ENCODE assay signal across 8 cellular contexts in the genomic region with DNA sequence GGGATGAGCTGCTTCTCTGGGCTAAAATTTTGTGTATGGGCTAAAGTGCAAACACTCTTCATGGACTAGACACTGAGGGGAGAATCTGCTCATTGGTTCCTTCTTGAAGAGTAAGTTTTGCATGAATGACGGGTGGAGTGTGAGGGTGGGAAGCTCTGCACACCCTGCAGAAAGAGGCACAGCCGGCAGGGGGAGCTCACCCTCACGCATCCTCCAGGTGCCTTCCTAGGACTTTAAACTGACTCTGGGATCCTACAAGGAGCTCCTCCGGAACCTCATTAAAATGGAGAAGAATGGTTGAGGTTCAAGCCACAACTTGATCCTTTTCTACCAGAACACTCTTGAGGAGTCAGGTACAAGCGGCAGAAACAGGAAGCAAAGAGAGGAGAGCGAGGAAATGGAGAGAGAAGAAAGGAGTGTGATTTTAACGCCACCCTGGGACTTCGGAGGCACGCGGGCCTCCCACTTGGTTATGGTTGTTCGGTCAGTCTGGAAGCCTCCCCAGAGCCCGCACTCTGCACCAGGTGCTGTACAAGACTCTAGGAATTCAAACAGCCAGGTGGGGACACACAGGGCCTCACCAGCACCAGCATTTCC.
DNase-seq lines count a peak whose midpoint lies in the region; ATAC-seq and TF ChIP-seq lines count a peak whose summit lies in the region.

No MANE protein-coding gene starts in this region.

- intact Hi-C loops in ascending aorta (cut with DNase I) (no loop called here), left colon (cut with DNase I, micrococcal nuclease) (no loop called here), thyroid gland (cut with DNase I) (no loop called here)

- ATAC-seq in HG02763 (IDR thresholded peaks at IDR 0.05; ENCODE audit: unreplicated experiment) = peak; percentile 52
- peak; percentile 82 for ATAC-seq in left colon
- ATAC-seq in GM19452 (IDR thresholded peaks at IDR 0.05; ENCODE audit: unreplicated experiment) = no peak

- 75 to 85% methylated on average over 10 to 12 of the region's 12 CpGs for WGBS in thyroid gland, 2 donors

- no peak for TF ChIP-seq POLR2A in thyroid gland (IDR thresholded peaks at IDR 0.05)

- H3K4me1 ChIP-seq in NT2/D1 (ENCODE audit: insufficient read depth, insufficient read length) (peaks cover 6% of the 10 kb centered on the region), ascending aorta (no peaks in the 10 kb centered on the region), thyroid gland (peaks cover 0 to 11% of the 10 kb centered on the region in 2 donors)

- peak overlapping the region; percentile 18 for H3K9ac ChIP-seq in NT2/D1 (ENCODE audit: insufficient read length, low read depth)

- no peaks in the 10 kb centered on the region for H3K9me3 ChIP-seq in NT2/D1 (ENCODE audit: insufficient read depth, low read length)
- no peaks in the 10 kb centered on the region for H3K9me3 ChIP-seq in ascending aorta
- H3K9me3 ChIP-seq in thyroid gland = no peaks in the 10 kb centered on the region

- peaks cover 21% of the 10 kb centered on the region for H3K36me3 ChIP-seq in NT2/D1 (ENCODE audit: insufficient read depth, insufficient read length, low read length)
- peaks cover 3 to 20% of the 10 kb centered on the region in 2 donors for H3K36me3 ChIP-seq in ascending aorta
- H3K36me3 ChIP-seq in thyroid gland = peaks cover 2 to 10% of the 10 kb centered on the region in 2 donors

- peak; percentile 5 for DNase-seq in NOMO-1 treated with DMSO at 0.1 percent for 48 hours (lab: John Stamatoyannopoulos, UW; ENCODE audit: unreplicated experiment)
- DNase-seq in NOMO-1 treated with dmso at 0.1 percent for 144 hours (lab: John Stamatoyannopoulos, UW; ENCODE audit: unreplicated experiment) = no peak
- DNase-seq in NT2/D1 (ENCODE audit: low read depth, low spot score) = no peak
- no peak for DNase-seq in ascending aorta (ENCODE audit: low spot score in 2 of 2)
- DNase-seq in left colon = peak in 1 of 2 donors; percentile 57
- DNase-seq in thyroid gland = peak; percentile 27 to 42

- H3K4me3 ChIP-seq in NT2/D1 (ENCODE audit: insufficient read length, low read depth) (no peak overlapping the region), ascending aorta (no peak overlapping the region), thyroid gland (replicated peaks in 1 of 3) (no peak overlapping the region)

- H3K27ac ChIP-seq in ascending aorta = no peak overlapping the region
- no peak overlapping the region for H3K27ac ChIP-seq in thyroid gland

- no peaks in the 10 kb centered on the region for H3K27me3 ChIP-seq in NT2/D1 (ENCODE audit: insufficient read depth, insufficient read length)
- no peaks in the 10 kb centered on the region for H3K27me3 ChIP-seq in ascending aorta
- no peaks in the 10 kb centered on the region for H3K27me3 ChIP-seq in thyroid gland

- TF ChIP-seq CTCF in ascending aorta (IDR thresholded peaks at IDR 0.05) = peak in 2 of 3 experiments; percentile 31 to 53
- TF ChIP-seq CTCF in thyroid gland (IDR thresholded peaks at IDR 0.05) = peak; percentile 6 to 67 (median 38)

Comparison
In these comparisons a context has a peak if more than half of its experiments do, and no peak if none do; other contexts are left out.
1. DNase-seq: peak in NOMO-1 treated with DMSO at 0.1 percent for 48 hours (single experiment) and thyroid gland (2 of 2); none in NOMO-1 treated with dmso at 0.1 percent for 144 hours (single experiment), NT2/D1 (single experiment) and ascending aorta (0 of 2).